Comparison of ENCODE assay signal across 21 cellular contexts in genomic region chr5:71816307-71816706, GRCh38.
"Had no signal": no experiment of that assay in that cellular context is flagged by ENCODE, and none has a peak within 500 bp of the region (broad histone marks: within the 10 kb centered on the region; RNA-seq: fewer than 3 reads in every experiment).

No MANE protein-coding gene starts in this region.

- H3K27ac ChIP-seq: body of pancreas, esophagus muscularis mucosa, heart right ventricle, lower lobe of right lung, neural progenitor cell, sigmoid colon, thoracic aorta, WERI-Rb-1 had no signal

- H3K27ac Mint-ChIP-seq: activated naive CD4-positive, alpha-beta T cell treated with anti-CD3 and anti-CD28 coated beads, Interleukin-2, amount 50 U/mL, for 24 hours; dendritic cell treated with granulocyte-macrophage colony-stimulating factor and Interleukin-4, amounts not matched to agents 40 ng/mL and 50 ng/mL, for 4 days; naive thymus-derived CD8-positive, alpha-beta T cell; neural progenitor cell; type B pancreatic cell had no signal

- H3K4me3 ChIP-seq: body of pancreas, esophagus muscularis mucosa, heart right ventricle, lower lobe of right lung, neural progenitor cell, sigmoid colon, thoracic aorta had no signal

- DNase-seq: activated CD4-positive, CD25-positive, alpha-beta regulatory T cell treated with anti-CD3 and anti-CD28 coated beads, Interleukin-2, amount 50 U/mL, for 72 hours; activated gamma-delta T cell treated with Interleukin-2 at 50 U/mL for 16 hours; activated T-cell treated with anti-CD3 and anti-CD28 coated beads, Interleukin-2, amount 50 U/mL, for 1 hour; anterior cingulate cortex; body of pancreas; effector CD8-positive, alpha-beta T cell; heart right ventricle; islet precursor cell; lower lobe of right lung; naive thymus-derived CD8-positive, alpha-beta T cell; retina; sigmoid colon; stimulated activated CD4-positive, alpha-beta T cell treated with anti-CD3 and anti-CD28 coated beads, Interleukin-4, amount 100 ng/mL, for 1 hour; stimulated activated naive CD4-positive, alpha-beta T cell; WERI-Rb-1 had no signal

- H3K9me3 ChIP-seq: body of pancreas, lower lobe of right lung, thoracic aorta had no signal

- H3K4me1 ChIP-seq: body of pancreas, esophagus muscularis mucosa, heart right ventricle, lower lobe of right lung, neural progenitor cell, sigmoid colon had no signal

- H3K4me1 Mint-ChIP-seq: activated naive CD4-positive, alpha-beta T cell treated with anti-CD3 and anti-CD28 coated beads, Interleukin-2, amount 50 U/mL, for 24 hours; naive thymus-derived CD8-positive, alpha-beta T cell had no signal

- H3K27me3 ChIP-seq: body of pancreas, esophagus muscularis mucosa, heart right ventricle, neural progenitor cell, sigmoid colon had no signal

- ATAC-seq: body of pancreas; heart right ventricle; naive thymus-derived CD8-positive, alpha-beta T cell had no signal

- H3K36me3 Mint-ChIP-seq: neural progenitor cell, type B pancreatic cell had no signal

- H3K4me3 Mint-ChIP-seq: activated naive CD4-positive, alpha-beta T cell treated with anti-CD3 and anti-CD28 coated beads, Interleukin-2, amount 50 U/mL, for 24 hours; dendritic cell treated with granulocyte-macrophage colony-stimulating factor and Interleukin-4, amounts not matched to agents 40 ng/mL and 50 ng/mL, for 4 days; naive thymus-derived CD8-positive, alpha-beta T cell; neural progenitor cell; type B pancreatic cell had no signal

- H3K36me3 ChIP-seq: esophagus muscularis mucosa, heart right ventricle, lower lobe of right lung, neural progenitor cell, sigmoid colon, thoracic aorta, WERI-Rb-1 had no signal
